In genomic region chr9:126533911-126534300, GRCh38 we compare ENCODE assay signal across 23 cellular contexts.
A peak's percentile ranks its signal among the peaks of the same experiment; 100 is the strongest.
DNase-seq lines count a peak whose midpoint lies in the region; ATAC-seq and TF ChIP-seq lines count a peak whose summit lies in the region.
"Had no signal": no experiment of that assay in that cellular context is flagged by ENCODE, and none has a peak within 500 bp of the region (broad histone marks: within the 10 kb centered on the region; RNA-seq: fewer than 3 reads in every experiment).

No MANE protein-coding gene starts in this region.

- TF ChIP-seq CTCF in neural progenitor cell (IDR thresholded peaks at IDR 0.05) (no peak), tibial artery (IDR thresholded peaks at IDR 0.05) (no peak)

- H3K36me3 Mint-ChIP-seq in dendritic cell treated with granulocyte-macrophage colony-stimulating factor and Interleukin-4, amounts not matched to agents 40 ng/mL and 50 ng/mL, for 4 days (ENCODE audit: low read depth): no peaks in the 10 kb centered on the region
- H3K36me3 Mint-ChIP-seq in neural progenitor cell: no peaks in the 10 kb centered on the region
- H3K36me3 Mint-ChIP-seq: CD4-positive, alpha-beta memory T cell; naive thymus-derived CD4-positive, alpha-beta T cell had no signal

- H3K4me2 ChIP-seq in neural progenitor cell: peak overlapping the region; percentile 40

- no peaks in the 10 kb centered on the region for H4K20me1 ChIP-seq in neural progenitor cell (ENCODE audit: low read depth)

- H3F3A ChIP-seq in neural progenitor cell (ENCODE audit: low read depth): peaks cover 11% of the 10 kb centered on the region

- DNase-seq in NAMALWA (ENCODE audit: low spot score) (peak; percentile 37), neural progenitor cell (ENCODE audit: low spot score) (no peak), NCI-H1048 (lab: John Stamatoyannopoulos, UW) (no peak), NCI-H2081 (lab: John Stamatoyannopoulos, UW) (no peak), tibial artery (no peak)
- DNase-seq: activated CD8-positive, alpha-beta T cell treated with anti-CD3 and anti-CD28 coated beads for 36 hours; activated gamma-delta T cell treated with Interleukin-2 at 50 U/mL for 16 hours; CD4-positive, alpha-beta memory T cell; DMS53; GOT3; hippocampal formation; mammary epithelial cell; naive thymus-derived CD4-positive, alpha-beta T cell; NCI-H1105 treated with DMSO at 0.1 percent for 48 hours; testis had no signal

- no peak overlapping the region for H2AFZ ChIP-seq in neural progenitor cell (replicated peaks)

- no peak overlapping the region for H3K27ac ChIP-seq in neural progenitor cell
- no peak overlapping the region for H3K27ac ChIP-seq in tibial artery
- H3K27ac ChIP-seq: ovary, right lobe of liver, SJSA1, testis had no signal

- H3K9ac ChIP-seq in ES-I3 (ENCODE audit: low read depth, low read length) (peak overlapping the region; percentile 47; the same call in 1 of the 2 replicates), neural progenitor cell (no peak overlapping the region)

- no peaks in the 10 kb centered on the region for H3K27me3 Mint-ChIP-seq in dendritic cell treated with granulocyte-macrophage colony-stimulating factor and Interleukin-4, amounts not matched to agents 40 ng/mL and 50 ng/mL, for 4 days
- H3K27me3 Mint-ChIP-seq in neural progenitor cell (ENCODE audit: insufficient read depth, low read depth): no peaks in the 10 kb centered on the region

- H3K27me3 ChIP-seq in neural progenitor cell: peaks cover 40% of the 10 kb centered on the region
- H3K27me3 ChIP-seq in tibial artery: peaks cover 0 to 62% of the 10 kb centered on the region in 2 donors
- H3K27me3 ChIP-seq: ovary, right lobe of liver, testis had no signal

- peaks cover 41% of the 10 kb centered on the region for H3K4me1 ChIP-seq in ES-I3 (ENCODE audit: insufficient read depth, low read length)
- H3K4me1 ChIP-seq in neural progenitor cell: peaks cover 37% of the 10 kb centered on the region
- no peaks in the 10 kb centered on the region for H3K4me1 ChIP-seq in tibial artery
- H3K4me1 ChIP-seq: right lobe of liver, SJSA1, testis had no signal

- H3K4me1 Mint-ChIP-seq in dendritic cell treated with granulocyte-macrophage colony-stimulating factor and Interleukin-4, amounts not matched to agents 40 ng/mL and 50 ng/mL, for 4 days (ENCODE audit: low read depth): peaks cover 45% of the 10 kb centered on the region
- H3K4me1 Mint-ChIP-seq in neural progenitor cell: peaks cover 60% of the 10 kb centered on the region
- H3K4me1 Mint-ChIP-seq: CD4-positive, alpha-beta memory T cell had no signal

- peak overlapping the region; percentile 90 for H3K27ac Mint-ChIP-seq in dendritic cell treated with granulocyte-macrophage colony-stimulating factor and Interleukin-4, amounts not matched to agents 40 ng/mL and 50 ng/mL, for 4 days
- peak overlapping the region; percentile 18 for H3K27ac Mint-ChIP-seq in neural progenitor cell
- H3K27ac Mint-ChIP-seq: activated CD8-positive, alpha-beta T cell treated with anti-CD3 and anti-CD28 coated beads for 36 hours; CD4-positive, alpha-beta memory T cell; naive thymus-derived CD4-positive, alpha-beta T cell had no signal

- no peaks in the 10 kb centered on the region for H3K9me3 ChIP-seq in ES-I3 (ENCODE audit: control insufficient read depth, insufficient read depth, low read length)
- H3K9me3 ChIP-seq in neural progenitor cell (ENCODE audit: low read depth): no peaks in the 10 kb centered on the region
- no peaks in the 10 kb centered on the region for H3K9me3 ChIP-seq in tibial artery
- H3K9me3 ChIP-seq: ovary, right lobe of liver, SJSA1, testis had no signal

- H3K36me3 ChIP-seq in ES-I3 (ENCODE audit: insufficient read depth, low read length) (no peaks in the 10 kb centered on the region), neural progenitor cell (no peaks in the 10 kb centered on the region), tibial artery (no peaks in the 10 kb centered on the region)
- H3K36me3 ChIP-seq: ovary, right lobe of liver, SJSA1 had no signal

- H3K4me3 Mint-ChIP-seq in dendritic cell treated with granulocyte-macrophage colony-stimulating factor and Interleukin-4, amounts not matched to agents 40 ng/mL and 50 ng/mL, for 4 days: peak overlapping the region; percentile 54
- H3K4me3 Mint-ChIP-seq in neural progenitor cell: no peak overlapping the region
- H3K4me3 Mint-ChIP-seq: activated CD8-positive, alpha-beta T cell treated with anti-CD3 and anti-CD28 coated beads for 36 hours; CD4-positive, alpha-beta memory T cell; naive thymus-derived CD4-positive, alpha-beta T cell had no signal

- no peaks in the 10 kb centered on the region for H3K9me3 Mint-ChIP-seq in dendritic cell treated with granulocyte-macrophage colony-stimulating factor and Interleukin-4, amounts not matched to agents 40 ng/mL and 50 ng/mL, for 4 days
- no peaks in the 10 kb centered on the region for H3K9me3 Mint-ChIP-seq in neural progenitor cell
- H3K9me3 Mint-ChIP-seq: activated CD8-positive, alpha-beta T cell treated with anti-CD3 and anti-CD28 coated beads for 36 hours; CD4-positive, alpha-beta memory T cell; naive thymus-derived CD4-positive, alpha-beta T cell had no signal

- no peak for ATAC-seq in HG03571 (IDR thresholded peaks at IDR 0.05; ENCODE audit: unreplicated experiment)
- ATAC-seq: activated CD4-positive, CD25-positive, alpha-beta regulatory T cell treated with anti-CD3 and anti-CD28 coated beads, Interleukin-2, amount 50 U/mL, for 24 hours; activated CD8-positive, alpha-beta T cell treated with anti-CD3 and anti-CD28 coated beads for 36 hours; GM12878 had no signal

- intact Hi-C loops in dendritic cell treated with granulocyte-macrophage colony-stimulating factor and Interleukin-4, amounts not matched to agents 40 ng/mL and 50 ng/mL, for 4 days (cut with micrococcal nuclease): no loop called here
- intact Hi-C loops in tibial artery (cut with DNase I; ENCODE audit: low total_unique reads): no loop called here

- no peak overlapping the region for H3K4me3 ChIP-seq in neural progenitor cell
- H3K4me3 ChIP-seq in tibial artery: no peak overlapping the region
- H3K4me3 ChIP-seq: GM12878, ovary, right lobe of liver, SJSA1, testis had no signal

- H3K79me2 ChIP-seq in neural progenitor cell (ENCODE audit: low read depth): no peaks in the 10 kb centered on the region
